21 cellular contexts compared by ENCODE assay signal in genomic region chr21:35010450-35010849, GRCh38. TPM values are rescaled to one million over a fixed set of nuclear protein-coding genes. Genes with fewer than 3 reads are reported as not detected.
DNase-seq lines count a peak whose midpoint lies in the region; ATAC-seq and TF ChIP-seq lines count a peak whose summit lies in the region.
"Had no signal": no experiment of that assay in that cellular context is flagged by ENCODE, and none has a peak within 500 bp of the region (broad histone marks: within the 10 kb centered on the region; RNA-seq: fewer than 3 reads in every experiment).

No MANE protein-coding gene starts in this region.

- H3K4me1 ChIP-seq in CD4-positive, alpha-beta memory T cell (ENCODE audit: insufficient read depth, low read length) = peaks cover 97% of the 10 kb centered on the region
- peaks cover 13% of the 10 kb centered on the region; the same call in 1 of the 2 replicates for H3K4me1 ChIP-seq in PC-3 (ENCODE audit: insufficient read depth, low read length)
- H3K4me1 ChIP-seq in naive thymus-derived CD4-positive, alpha-beta T cell (ENCODE audit: control insufficient read depth in 2 of 2, insufficient read depth in 2 of 2, low read length in 2 of 2) = peaks cover 34 to 77% of the 10 kb centered on the region in 2 donors

- CTCF ChIA-PET in activated CD8-positive, alpha-beta T cell treated with anti-CD3 and anti-CD28 coated beads for 36 hours (lab: Charles Lee) = interaction anchor here (1.1 kb wide), 1 partner anchor 9 kb away, joined by 3 read pairs; no protein-coding TSS in a partner anchor
- CTCF ChIA-PET in activated CD8-positive, alpha-beta T cell treated with anti-CD3 and anti-CD28 coated beads, Interleukin-2, amount 10 ng/mL, durations not matched to agents 7 days and 5 days (lab: Charles Lee) = interaction anchor here (1.0 kb wide), 1 partner anchor 9 kb away, joined by 3 read pairs; no protein-coding TSS in a partner anchor
- CTCF ChIA-PET in CD4-positive, alpha-beta memory T cell (lab: Charles Lee; ENCODE audit: partially characterized antibody) = interaction anchor here (0.9 kb wide), 1 partner anchor 15 kb away, joined by 3 read pairs; no protein-coding TSS in a partner anchor
- CTCF ChIA-PET in PC-3 (lab: Charles Lee) = no interaction called here
- CTCF ChIA-PET in naive thymus-derived CD4-positive, alpha-beta T cell (lab: Charles Lee) = no interaction called here

- H2AFZ ChIP-seq in PC-3 (ENCODE audit: low read length) = no peak overlapping the region
- H2AFZ ChIP-seq: PC-9 had no signal

- ATAC-seq in activated CD8-positive, alpha-beta T cell treated with anti-CD3 and anti-CD28 coated beads for 36 hours = no peak
- no peak for ATAC-seq in activated CD8-positive, alpha-beta T cell treated with anti-CD3 and anti-CD28 coated beads, Interleukin-2, amount 10 ng/mL, durations not matched to agents 7 days and 5 days
- peak; percentile 66 for ATAC-seq in PC-3
- no peak for ATAC-seq in naive thymus-derived CD4-positive, alpha-beta T cell
- no peak for ATAC-seq in GM19328 (IDR thresholded peaks at IDR 0.05; ENCODE audit: unreplicated experiment)
- ATAC-seq: Right ventricle myocardium inferior had no signal

- no peak overlapping the region for H3K9ac ChIP-seq in PC-3 (ENCODE audit: low read length)

- H3K4me3 Mint-ChIP-seq in activated CD8-positive, alpha-beta T cell treated with anti-CD3 and anti-CD28 coated beads for 36 hours = no peak overlapping the region
- no peak overlapping the region for H3K4me3 Mint-ChIP-seq in activated CD8-positive, alpha-beta T cell treated with anti-CD3 and anti-CD28 coated beads, Interleukin-2, amount 10 ng/mL, durations not matched to agents 7 days and 5 days
- H3K4me3 Mint-ChIP-seq in CD4-positive, alpha-beta memory T cell = peak overlapping the region in 3 of 8 donors; percentile 20 to 43 (median 25)
- H3K4me3 Mint-ChIP-seq in naive thymus-derived CD4-positive, alpha-beta T cell = peak overlapping the region in 7 of 10 donors; percentile 2 to 73 (median 65)
- H3K4me3 Mint-ChIP-seq: CD14-positive monocyte had no signal

- TF ChIP-seq POLR2A in erythroblast (IDR thresholded peaks at IDR 0.05; ENCODE audit: low read length) = no peak

- no peaks in the 10 kb centered on the region for H3F3A ChIP-seq in PC-3 (ENCODE audit: low read length, unreplicated experiment)

- no TSS peak for BruUV-seq in PC-3 (replicated peaks; lab: Mats Ljungman, UMichigan)

- H3K27me3 Mint-ChIP-seq in activated CD8-positive, alpha-beta T cell treated with anti-CD3 and anti-CD28 coated beads for 36 hours = no peaks in the 10 kb centered on the region
- H3K27me3 Mint-ChIP-seq in activated CD8-positive, alpha-beta T cell treated with anti-CD3 and anti-CD28 coated beads, Interleukin-2, amount 10 ng/mL, durations not matched to agents 7 days and 5 days (ENCODE audit: low read depth) = peaks cover 11% of the 10 kb centered on the region
- H3K27me3 Mint-ChIP-seq in CD4-positive, alpha-beta memory T cell = no peaks in the 10 kb centered on the region
- no peaks in the 10 kb centered on the region for H3K27me3 Mint-ChIP-seq in naive thymus-derived CD4-positive, alpha-beta T cell

- H3K27ac Mint-ChIP-seq in activated CD8-positive, alpha-beta T cell treated with anti-CD3 and anti-CD28 coated beads for 36 hours = peak overlapping the region; percentile 11
- H3K27ac Mint-ChIP-seq in activated CD8-positive, alpha-beta T cell treated with anti-CD3 and anti-CD28 coated beads, Interleukin-2, amount 10 ng/mL, durations not matched to agents 7 days and 5 days = no peak overlapping the region
- peak overlapping the region in 4 of 7 donors; percentile 7 to 81 (median 56) for H3K27ac Mint-ChIP-seq in CD4-positive, alpha-beta memory T cell
- H3K27ac Mint-ChIP-seq in naive thymus-derived CD4-positive, alpha-beta T cell = peak overlapping the region; percentile 4 to 90 (median 49)

- POLR2A ChIA-PET in activated CD8-positive, alpha-beta T cell treated with anti-CD3 and anti-CD28 coated beads for 36 hours (lab: Charles Lee) = interaction anchor here (0.9 to 1.4 kb wide), 4 partner anchors 8 to 35 kb away, joined by 3 to 7 read pairs (median 4); no protein-coding TSS in a partner anchor
- POLR2A ChIA-PET in activated CD8-positive, alpha-beta T cell treated with anti-CD3 and anti-CD28 coated beads, Interleukin-2, amount 10 ng/mL, durations not matched to agents 7 days and 5 days (lab: Charles Lee) = interaction anchor here (1.1 kb wide), 1 partner anchor 27 kb away, joined by 10 read pairs; no protein-coding TSS in a partner anchor
- POLR2A ChIA-PET in CD4-positive, alpha-beta memory T cell (lab: Charles Lee; ENCODE audit: partially characterized antibody) = interaction anchor here (1.3 kb wide), 1 partner anchor 37 kb away, joined by 6 read pairs; no protein-coding TSS in a partner anchor
- POLR2A ChIA-PET in PC-3 (lab: Charles Lee; ENCODE audit: unreplicated experiment) = no interaction called here
- POLR2A ChIA-PET in naive thymus-derived CD4-positive, alpha-beta T cell (lab: Charles Lee) = interaction anchor here (0.9 kb wide), 1 partner anchor 11 kb away, joined by 6 read pairs; no protein-coding TSS in a partner anchor

- H3K79me2 ChIP-seq in PC-3 (ENCODE audit: low read length) = peaks cover 64% of the 10 kb centered on the region

- no peak for TF ChIP-seq CTCF in activated CD8-positive, alpha-beta T cell treated with anti-CD3 and anti-CD28 coated beads for 36 hours (IDR thresholded peaks at IDR 0.05)
- TF ChIP-seq CTCF in PC-3 (conservative IDR thresholded peaks at IDR 0.05; ENCODE audit: low read depth, low read length) = no peak

- no peak overlapping the region for H3K27ac ChIP-seq in CD4-positive, alpha-beta memory T cell (ENCODE audit: low read depth, low read length)
- no peak overlapping the region for H3K27ac ChIP-seq in PC-3 (ENCODE audit: low read length)
- no peak overlapping the region for H3K27ac ChIP-seq in naive thymus-derived CD4-positive, alpha-beta T cell (ENCODE audit: low read depth, low read length)
- H3K27ac ChIP-seq: PC-9, SK-N-MC had no signal

- H3K4me3 ChIP-seq in CD4-positive, alpha-beta memory T cell (ENCODE audit: low read length in 2 of 2) = no peak overlapping the region
- no peak overlapping the region for H3K4me3 ChIP-seq in PC-3 (ENCODE audit: low read length)
- H3K4me3 ChIP-seq in naive thymus-derived CD4-positive, alpha-beta T cell (ENCODE audit: low read length) = no peak overlapping the region
- H3K4me3 ChIP-seq: PC-9, SK-N-MC had no signal

- H3K4me1 Mint-ChIP-seq in activated CD8-positive, alpha-beta T cell treated with anti-CD3 and anti-CD28 coated beads for 36 hours (ENCODE audit: low read depth) = peaks cover 89% of the 10 kb centered on the region
- H3K4me1 Mint-ChIP-seq in activated CD8-positive, alpha-beta T cell treated with anti-CD3 and anti-CD28 coated beads, Interleukin-2, amount 10 ng/mL, durations not matched to agents 7 days and 5 days (ENCODE audit: low read depth) = peaks cover 28% of the 10 kb centered on the region
- H3K4me1 Mint-ChIP-seq in CD4-positive, alpha-beta memory T cell = peaks cover 79 to 94% (median 86%) of the 10 kb centered on the region in 4 donors
- H3K4me1 Mint-ChIP-seq in naive thymus-derived CD4-positive, alpha-beta T cell = peaks cover 55 to 98% (median 96%) of the 10 kb centered on the region in 7 donors

- intact Hi-C loops in activated CD8-positive, alpha-beta T cell treated with anti-CD3 and anti-CD28 coated beads for 36 hours (cut with micrococcal nuclease) = no loop called here
- intact Hi-C loops in CD4-positive, alpha-beta memory T cell (cut with micrococcal nuclease) = loop anchor here (5.0 kb wide), 1 partner anchor 37 kb away; the partner anchor contains the start of gene RUNX1
- intact Hi-C loops in PC-3 (cut with micrococcal nuclease) = loop anchor here (10.0 kb wide), 1 partner anchor 106 kb away; no protein-coding TSS in a partner anchor
- intact Hi-C loops in naive thymus-derived CD4-positive, alpha-beta T cell (cut with micrococcal nuclease) = loop anchor here in 1 of 2 donors (5.0 kb wide), 1 partner anchor 37 kb away; the partner anchor contains the start of gene RUNX1

- no peaks in the 10 kb centered on the region for H3K9me3 Mint-ChIP-seq in activated CD8-positive, alpha-beta T cell treated with anti-CD3 and anti-CD28 coated beads for 36 hours
- H3K9me3 Mint-ChIP-seq in activated CD8-positive, alpha-beta T cell treated with anti-CD3 and anti-CD28 coated beads, Interleukin-2, amount 10 ng/mL, durations not matched to agents 7 days and 5 days (ENCODE audit: insufficient read depth) = no peaks in the 10 kb centered on the region
- H3K9me3 Mint-ChIP-seq in CD4-positive, alpha-beta memory T cell = no peaks in the 10 kb centered on the region
- no peaks in the 10 kb centered on the region for H3K9me3 Mint-ChIP-seq in naive thymus-derived CD4-positive, alpha-beta T cell
- H3K9me3 Mint-ChIP-seq: CD14-positive monocyte had no signal

- no peaks in the 10 kb centered on the region for H3K27me3 ChIP-seq in CD4-positive, alpha-beta memory T cell (ENCODE audit: insufficient read depth, low read length)
- H3K27me3 ChIP-seq in PC-3 (ENCODE audit: low read length) = no peaks in the 10 kb centered on the region
- H3K27me3 ChIP-seq in naive thymus-derived CD4-positive, alpha-beta T cell (ENCODE audit: control insufficient read depth in 2 of 2, insufficient read depth in 2 of 2, low read length in 2 of 2) = no peaks in the 10 kb centered on the region

- H3K9me3 ChIP-seq in CD4-positive, alpha-beta memory T cell (ENCODE audit: control insufficient read depth in 1 of 2, low read length in 2 of 2) = no peaks in the 10 kb centered on the region
- H3K9me3 ChIP-seq in PC-3 (ENCODE audit: low read length) = no peaks in the 10 kb centered on the region
- H3K9me3 ChIP-seq in naive thymus-derived CD4-positive, alpha-beta T cell (ENCODE audit: control insufficient read depth in 2 of 3, low read length in 3 of 3) = no peaks in the 10 kb centered on the region

- 0 out of 2 replicates have a peak, but pooled peaks cover 4% of the 10 kb centered on the region for H4K20me1 ChIP-seq in PC-3 (ENCODE audit: low read length)

- H3K9me2 ChIP-seq in PC-3 (replicated peaks; ENCODE audit: low read length) = no peaks in the 10 kb centered on the region

- no peak overlapping the region for H3K4me2 ChIP-seq in PC-3 (ENCODE audit: low read length)
- H3K4me2 ChIP-seq: PC-9 had no signal

- DNase-seq in activated CD8-positive, alpha-beta T cell treated with anti-CD3 and anti-CD28 coated beads for 36 hours = no peak
- no peak for DNase-seq in activated CD8-positive, alpha-beta T cell treated with anti-CD3 and anti-CD28 coated beads, Interleukin-2, amount 10 ng/mL, durations not matched to agents 7 days and 5 days
- DNase-seq in CD4-positive, alpha-beta memory T cell = no peak
- DNase-seq in PC-3 (no peak), NCI-H146 (lab: John Stamatoyannopoulos, UW) (no peak), erythroblast (lab: John Stamatoyannopoulos, UW) (no peak)
- DNase-seq in naive thymus-derived CD4-positive, alpha-beta T cell = no peak
- DNase-seq: EL; H7; MV-4-11; NCI-H1436; NCI-H2107; NCI-H226; NCI-H526 treated with DMSO at 0.1 percent for 48 hours; NK-92 treated with Interleukin-12 subunit alpha and Interleukin-12 subunit beta, amount 100 ng/mL, for 24 hours; PC-9; T-helper 1 cell had no signal

- peaks cover 8% of the 10 kb centered on the region for H3K36me3 ChIP-seq in CD4-positive, alpha-beta memory T cell (ENCODE audit: insufficient read depth, low read length)
- H3K36me3 ChIP-seq in PC-3 (ENCODE audit: low read depth, low read length) = no peaks in the 10 kb centered on the region; the same call in none of the 2 replicates
- H3K36me3 ChIP-seq in naive thymus-derived CD4-positive, alpha-beta T cell (ENCODE audit: control insufficient read depth in 2 of 3, insufficient read depth in 3 of 3, low read length in 3 of 3) = peaks cover 0 to 9% (median 4%) of the 10 kb centered on the region in 3 experiments

- peaks cover 2% of the 10 kb centered on the region for H3K36me3 Mint-ChIP-seq in activated CD8-positive, alpha-beta T cell treated with anti-CD3 and anti-CD28 coated beads for 36 hours (ENCODE audit: low read depth)
- no peaks in the 10 kb centered on the region for H3K36me3 Mint-ChIP-seq in activated CD8-positive, alpha-beta T cell treated with anti-CD3 and anti-CD28 coated beads, Interleukin-2, amount 10 ng/mL, durations not matched to agents 7 days and 5 days (ENCODE audit: low read depth)
- H3K36me3 Mint-ChIP-seq in CD4-positive, alpha-beta memory T cell = peaks cover 27 to 45% of the 10 kb centered on the region in 2 donors
- H3K36me3 Mint-ChIP-seq in naive thymus-derived CD4-positive, alpha-beta T cell = peaks cover 10 to 53% (median 29%) of the 10 kb centered on the region in 5 donors

RNA-seq across cellular contexts. Expression of gene RUNX1, which starts 38.7 kb away (rescaled TPM):
- total RNA-seq in activated CD8-positive, alpha-beta T cell treated with anti-CD3 and anti-CD28 coated beads for 36 hours = 10 to 100 TPM; 18.7 to 19.0 TPM
- total RNA-seq in activated CD8-positive, alpha-beta T cell treated with anti-CD3 and anti-CD28 coated beads, Interleukin-2, amount 10 ng/mL, durations not matched to agents 7 days and 5 days = 10 to 100 TPM; 10.4 to 10.6 TPM
- total RNA-seq in CD4-positive, alpha-beta memory T cell = 10 to 100 TPM; 86.1 to 96.3 TPM
- polyA plus RNA-seq in CD4-positive, alpha-beta memory T cell = 10 to 100 TPM in 1 of 2 donors, 1 to 10 TPM in 1; 6.0 to 26.7 TPM
- total RNA-seq in PC-3 (2014; rRNA removed) = 55.2 and 77.8 TPM in 2 replicates
- total RNA-seq in naive thymus-derived CD4-positive, alpha-beta T cell = 100 to 1,000 TPM in 1 of 5 experiments, 10 to 100 TPM in 4; 55.3 to 154 (median 98.5) TPM
- polyA plus RNA-seq in naive thymus-derived CD4-positive, alpha-beta T cell = 10 to 100 TPM; 27.9 to 42.8 TPM

Comparison
In these comparisons a context has a peak if more than half of its experiments do, and no peak if none do; other contexts are left out.
1. H3K4me3 Mint-ChIP-seq: peak in naive thymus-derived CD4-positive, alpha-beta T cell (7 of 10); none in activated CD8-positive, alpha-beta T cell treated with anti-CD3 and anti-CD28 coated beads for 36 hours (single experiment) and activated CD8-positive, alpha-beta T cell treated with anti-CD3 and anti-CD28 coated beads, Interleukin-2, amount 10 ng/mL, durations not matched to agents 7 days and 5 days (single experiment).
2. CTCF ChIA-PET loops: an anchor here in activated CD8-positive, alpha-beta T cell treated with anti-CD3 and anti-CD28 coated beads for 36 hours (1.1 kb wide), activated CD8-positive, alpha-beta T cell treated with anti-CD3 and anti-CD28 coated beads, Interleukin-2, amount 10 ng/mL, durations not matched to agents 7 days and 5 days (1.0 kb wide) and CD4-positive, alpha-beta memory T cell (0.9 kb wide); none called in PC-3 and naive thymus-derived CD4-positive, alpha-beta T cell.